Comparison of ENCODE assay signal across 23 cellular contexts in genomic region chr19:32624410-32624809, GRCh38. TPM values are rescaled to one million over a fixed set of nuclear protein-coding genes. Genes with fewer than 3 reads are reported as not detected.
DNase-seq lines count a peak whose midpoint lies in the region; ATAC-seq, FAIRE-seq and TF ChIP-seq lines count a peak whose summit lies in the region.
"Had no signal": no experiment of that assay in that cellular context is flagged by ENCODE, and none has a peak within 500 bp of the region (broad histone marks: within the 10 kb centered on the region; RNA-seq: fewer than 3 reads in every experiment).

No MANE protein-coding gene starts in this region.

- H3K9me1 ChIP-seq in K562 (ENCODE audit: control insufficient read depth, insufficient read depth, low read length): no peaks in the 10 kb centered on the region

- H3K36me3 ChIP-seq in K562 (ENCODE audit: control insufficient read depth, insufficient read depth, low read length): peaks cover 86% of the 10 kb centered on the region
- H3K36me3 ChIP-seq: SJCRH30 had no signal

- CTCF ChIA-PET in A549 (lab: Yijun Ruan, JAX) (interaction anchor here (0.6 to 1.8 kb wide), 8 partner anchors 15 to 155 kb away, joined by 3 to 5 read pairs (median 4); no protein-coding TSS in a partner anchor), K562 (lab: Yijun Ruan, JAX; ENCODE audit: low intra/inter-chr PET ratio) (no interaction called here)

- TF ChIP-seq RAD21 in A549 (conservative IDR thresholded peaks at IDR 0.05 in 1 of 2, IDR thresholded peaks at IDR 0.05 in 1 of 2) (no peak), Ishikawa (IDR thresholded peaks at IDR 0.05; ENCODE audit: low read depth) (no peak), K562 (CRISPR knock-in tag; conservative IDR thresholded peaks at IDR 0.05 in 1 of 2, IDR thresholded peaks at IDR 0.05 in 1 of 2) (no peak)

- POLR2A ChIA-PET in A549 (lab: Yijun Ruan, JAX): no interaction called here
- POLR2A ChIA-PET in K562 (lab: Yijun Ruan, JAX): no interaction called here

- no peaks in the 10 kb centered on the region for H3K79me2 ChIP-seq in K562 (ENCODE audit: control insufficient read depth, insufficient read depth, low read length)

- TF ChIP-seq POLR2A in A549 (IDR thresholded peaks at IDR 0.05; ENCODE audit: low read length) (no peak), K562 (conservative IDR thresholded peaks at IDR 0.05) (no peak)

- no peak overlapping the region for H3K27ac ChIP-seq in A549
- H3K27ac ChIP-seq in K562 (ENCODE audit: extremely low read depth, low read depth, low read length): no peak overlapping the region
- H3K27ac ChIP-seq: BLaER1, SJCRH30 had no signal

- H3K4me3 ChIP-seq in A549 (no peak overlapping the region), K562 (no peak overlapping the region), fibroblast of villous mesenchyme (ENCODE audit: low read depth, low read length) (no peak overlapping the region)
- H3K4me3 ChIP-seq: BLaER1, GM12878, MG63, SJCRH30 had no signal

- no peak for DNase-seq in A549 (ENCODE audit: low read depth in 1 of 2, low spot score in 1 of 2)
- no peak for DNase-seq in K562 (ENCODE audit: extremely low read depth in 1 of 4, low spot score in 3 of 4)
- peak; percentile 8 for DNase-seq in fibroblast of villous mesenchyme (ENCODE audit: low read depth)
- DNase-seq: Caco-2; CD4-positive, alpha-beta T cell; DND-41; H7; Kasumi-1; MG63; NCI-H1105; NCI-H2029 treated with DMSO at 0.1 percent for 48 hours; NCI-H226; NCI-H510A treated with DMSO at 0.1 percent for 48 hours; NCI-H748 treated with DMSO at 0.1 percent for 48 hours; SJCRH30; T-cell had no signal

- TF ChIP-seq EP300 in A549 (IDR thresholded peaks at IDR 0.05) (no peak), Ishikawa (IDR thresholded peaks at IDR 0.05; ENCODE audit: borderline replicate concordance) (no peak), K562 (IDR thresholded peaks at IDR 0.05; ENCODE audit: low read length) (no peak)

- intact Hi-C loops in K562 (cut with micrococcal nuclease): no loop called here

- no peak overlapping the region for H2AFZ ChIP-seq in K562 (ENCODE audit: low read depth, low read length)

- no peak for TF ChIP-seq CTCF in A549 (IDR thresholded peaks at IDR 0.05)
- no peak for TF ChIP-seq CTCF in K562 (IDR thresholded peaks at IDR 0.05 in 2 of 3, conservative IDR thresholded peaks at IDR 0.05 in 1 of 3; ENCODE audit: insufficient read depth in 2 of 3, low read depth in 1 of 3, low read length in 3 of 3)
- TF ChIP-seq CTCF in fibroblast of villous mesenchyme (IDR thresholded peaks at IDR 0.05; ENCODE audit: insufficient read depth, low read depth, low read length): no peak

- H3K4me1 ChIP-seq in A549: no peaks in the 10 kb centered on the region
- peaks cover 17 to 27% of the 10 kb centered on the region in 2 experiments; a peak in 4 of 5 replicates for H3K4me1 ChIP-seq in K562 (replicated peaks in 1 of 2; ENCODE audit: control insufficient read depth in 2 of 2, insufficient read depth in 2 of 2, low read length in 2 of 2)
- H3K4me1 ChIP-seq: Caco-2 had no signal

- no peaks in the 10 kb centered on the region for H3K27me3 ChIP-seq in K562 (ENCODE audit: control insufficient read depth in 2 of 2, insufficient read depth in 2 of 2, low read length in 2 of 2)
- H3K27me3 ChIP-seq: BLaER1, MG63, SJCRH30 had no signal

- FAIRE-seq in A549 (lab: Jason Lieb, UNC): peak; percentile 67
- FAIRE-seq in K562 (lab: Jason Lieb, UNC): no peak
- FAIRE-seq: GM12878 had no signal

- H3K4me2 ChIP-seq in A549 (no peak overlapping the region), K562 (ENCODE audit: insufficient read depth, low read length) (no peak overlapping the region)
- H3K4me2 ChIP-seq: BLaER1 had no signal

- ATAC-seq in A549 (no peak), K562 (no peak), HG03135 (IDR thresholded peaks at IDR 0.05; ENCODE audit: unreplicated experiment) (no peak), HG03045 (IDR thresholded peaks at IDR 0.05; ENCODE audit: unreplicated experiment) (no peak), HG03457 (IDR thresholded peaks at IDR 0.05; ENCODE audit: unreplicated experiment) (no peak)
- ATAC-seq: GM12878, Panc1, T-cell had no signal

- no TSS peak for BruUV-seq in K562 (replicated peaks; lab: Mats Ljungman, UMichigan)

- 92% methylated on average over 6 of the region's 6 CpGs for WGBS in A549 (ENCODE audit: missing lambda C conversion rate)
- 96% methylated on average over 6 of the region's 6 CpGs for WGBS in K562 (ENCODE audit: insufficient coverage, low coverage, missing lambda C conversion rate)

- H3K9me3 ChIP-seq in A549 (no peaks in the 10 kb centered on the region), K562 (replicated peaks; ENCODE audit: control insufficient read depth, insufficient read depth, low read depth, low read length) (no peaks in the 10 kb centered on the region)
- H3K9me3 ChIP-seq: BLaER1, Caco-2, MG63, SJCRH30 had no signal

- no peaks in the 10 kb centered on the region for H4K20me1 ChIP-seq in K562 (replicated peaks; ENCODE audit: control insufficient read depth, insufficient read depth, low read length)

- in situ Hi-C loops in K562 (cut with MboI): no loop called here

- H3K9ac ChIP-seq in K562 (ENCODE audit: insufficient read depth in 1 of 2, low read depth in 2 of 2, low read length in 2 of 2): no peak overlapping the region
- H3K9ac ChIP-seq: BLaER1 had no signal

RNA-seq across cellular contexts. Expression of gene PDCD5, which starts 43.4 kb away (rescaled TPM):
- polyA plus RNA-seq in A549 (2011; rRNA removed) (196 and 445 TPM in 2 replicates), A549 (2017; fragmentation: RNase III; extraction: RNeasy Plus Mini Kit Qiagen cat#74134 plus additional on column Dnase treatment) (511 to 662 TPM (median 549 TPM) in 3 replicates), K562 (2011; rRNA removed) (88.3 and 122 TPM in 2 replicates), K562 (2014; fragmentation: Illumina TruSeq; extraction: Trizol) (308 and 322 TPM in 2 replicates), K562 (2014; fragmentation: Nextera tagmentation; extraction: Ambion mirVana) (100 to 1,000 TPM; 136 to 185 TPM), K562 (2014; rRNA removed) (279 and 322 TPM in 2 replicates)
- 330 and 503 TPM in 2 replicates for polyA plus RNA-seq in A549 (2012; cell fraction: cytosol; rRNA removed)
- 114 and 173 TPM in 2 replicates for polyA plus RNA-seq in A549 (2012; cell fraction: nucleus; rRNA removed)
- polyA minus RNA-seq in A549 (2011; rRNA and poly(A)+ RNA removed): 16.9 and 22.2 TPM in 2 replicates
- total RNA-seq in K562 (2011; cell fraction: chromatin; rRNA removed; ENCODE audit: low replicate concordance): 45.7 and 91.9 TPM in 2 replicates
- total RNA-seq in K562 (2011; cell fraction: nucleolus; rRNA removed): 29.2 and 32.2 TPM in 2 replicates
- 60.5 and 91.6 TPM in 2 replicates for total RNA-seq in K562 (2011; cell fraction: nucleoplasm; rRNA removed)
- total RNA-seq in K562 (2014; rRNA removed) (303 and 310 TPM in 2 replicates), K562 (2014; rRNA removed; fragmentation: Illumina TruSeq; extraction: Trizol) (269 and 303 TPM in 2 replicates), K562 (2015; rRNA removed; fragmentation: Illumina TruSeq; extraction: Trizol) (305 TPM in 2 replicates), K562 (2021) (188 and 196 TPM in 2 replicates), fibroblast of villous mesenchyme (78.0 and 91.5 TPM in 2 replicates)
- polyA plus RNA-seq in K562 (2011; cell fraction: cytosol; rRNA removed): 55.9 and 73.1 TPM in 2 replicates
- polyA plus RNA-seq in K562 (2011; cell fraction: nucleus; rRNA removed): 87.4 and 131 TPM in 2 replicates
- 161 and 381 TPM in 2 replicates for polyA plus RNA-seq in K562 (2012)
- 42.9 and 46.1 TPM in 2 replicates for polyA minus RNA-seq in K562 (2011; rRNA and poly(A)+ RNA removed)
- polyA minus RNA-seq in K562 (2011; cell fraction: cytosol; rRNA and poly(A)+ RNA removed): 39.9 and 64.4 TPM in 2 replicates
- polyA minus RNA-seq in K562 (2011; cell fraction: nucleus; rRNA and poly(A)+ RNA removed): 17.5 and 34.4 TPM in 2 replicates

RNA-seq across cellular contexts. Expression of gene ANKRD27, which starts 50.6 kb away (rescaled TPM):
- 60.8 and 62.1 TPM in 2 replicates for polyA plus RNA-seq in A549 (2011; rRNA removed)
- 28.2 and 30.5 TPM in 2 replicates for polyA plus RNA-seq in A549 (2012; cell fraction: cytosol; rRNA removed)
- polyA plus RNA-seq in A549 (2012; cell fraction: nucleus; rRNA removed): 38.1 and 46.2 TPM in 2 replicates
- polyA plus RNA-seq in A549 (2017; fragmentation: RNase III; extraction: RNeasy Plus Mini Kit Qiagen cat#74134 plus additional on column Dnase treatment): 23.1 to 23.7 TPM (median 23.1 TPM) in 3 replicates
- 58.2 and 61.0 TPM in 2 replicates for polyA minus RNA-seq in A549 (2011; rRNA and poly(A)+ RNA removed)
- 164 and 173 TPM in 2 replicates for total RNA-seq in K562 (2011; cell fraction: chromatin; rRNA removed; ENCODE audit: low replicate concordance)
- 94.1 and 96.4 TPM in 2 replicates for total RNA-seq in K562 (2011; cell fraction: nucleolus; rRNA removed)
- total RNA-seq in K562 (2011; cell fraction: nucleoplasm; rRNA removed): 75.4 and 97.2 TPM in 2 replicates
- 42.2 and 48.9 TPM in 2 replicates for total RNA-seq in K562 (2014; rRNA removed)
- total RNA-seq in K562 (2014; rRNA removed; fragmentation: Illumina TruSeq; extraction: Trizol): 52.4 and 56.9 TPM in 2 replicates
- 64.0 and 66.2 TPM in 2 replicates for total RNA-seq in K562 (2015; rRNA removed; fragmentation: Illumina TruSeq; extraction: Trizol)
- 71.3 and 74.0 TPM in 2 replicates for total RNA-seq in K562 (2021)
- polyA plus RNA-seq in K562 (2011; rRNA removed): 61.4 and 67.2 TPM in 2 replicates
- polyA plus RNA-seq in K562 (2011; cell fraction: cytosol; rRNA removed): 35.5 and 45.2 TPM in 2 replicates
- polyA plus RNA-seq in K562 (2011; cell fraction: nucleus; rRNA removed): 59.3 and 73.4 TPM in 2 replicates
- polyA plus RNA-seq in K562 (2012): 52.4 and 57.0 TPM in 2 replicates
- polyA plus RNA-seq in K562 (2014; fragmentation: Illumina TruSeq; extraction: Trizol): 54.3 and 60.2 TPM in 2 replicates
- polyA plus RNA-seq in K562 (2014; fragmentation: Nextera tagmentation; extraction: Ambion mirVana): 1 to 10 TPM; 5.3 to 7.2 TPM
- 46.7 and 54.2 TPM in 2 replicates for polyA plus RNA-seq in K562 (2014; rRNA removed)
- 97.7 and 99.1 TPM in 2 replicates for polyA minus RNA-seq in K562 (2011; rRNA and poly(A)+ RNA removed)
- 33.7 and 42.9 TPM in 2 replicates for polyA minus RNA-seq in K562 (2011; cell fraction: cytosol; rRNA and poly(A)+ RNA removed)
- polyA minus RNA-seq in K562 (2011; cell fraction: nucleus; rRNA and poly(A)+ RNA removed): 35.9 and 75.0 TPM in 2 replicates
- 25.8 and 37.1 TPM in 2 replicates for total RNA-seq in fibroblast of villous mesenchyme

RNA-seq across cellular contexts. Expression of gene RGS9BP, which starts 51.2 kb away (rescaled TPM):
- polyA plus RNA-seq in A549 (2011; rRNA removed): 0.17 and 0.20 TPM in 2 replicates
- 0.20 and 0.32 TPM in 2 replicates for polyA plus RNA-seq in A549 (2012; cell fraction: cytosol; rRNA removed)
- polyA plus RNA-seq in A549 (2012; cell fraction: nucleus; rRNA removed): 0.20 and 0.29 TPM in 2 replicates
- 0.30 to 0.46 TPM (median 0.41 TPM) in 3 replicates for polyA plus RNA-seq in A549 (2017; fragmentation: RNase III; extraction: RNeasy Plus Mini Kit Qiagen cat#74134 plus additional on column Dnase treatment)
- 0.24 and 0.41 TPM in 2 replicates for polyA minus RNA-seq in A549 (2011; rRNA and poly(A)+ RNA removed)
- 0.14 and 0.72 TPM in 2 replicates for total RNA-seq in K562 (2011; cell fraction: chromatin; rRNA removed; ENCODE audit: low replicate concordance)
- 0.83 and 1.7 TPM in 2 replicates for total RNA-seq in K562 (2011; cell fraction: nucleolus; rRNA removed)
- 0.61 and 0.66 TPM in 2 replicates for total RNA-seq in K562 (2011; cell fraction: nucleoplasm; rRNA removed)
- 1.3 and 1.5 TPM in 2 replicates for total RNA-seq in K562 (2014; rRNA removed)
- 0.41 and 0.58 TPM in 2 replicates for total RNA-seq in K562 (2014; rRNA removed; fragmentation: Illumina TruSeq; extraction: Trizol)
- total RNA-seq in K562 (2015; rRNA removed; fragmentation: Illumina TruSeq; extraction: Trizol): 0.83 and 1.1 TPM in 2 replicates
- 1.2 TPM in 2 replicates for total RNA-seq in K562 (2021)
- 0.24 and 0.31 TPM in 2 replicates for polyA plus RNA-seq in K562 (2011; rRNA removed)
- 0.21 and 0.58 TPM in 2 replicates for polyA plus RNA-seq in K562 (2011; cell fraction: cytosol; rRNA removed)
- polyA plus RNA-seq in K562 (2011; cell fraction: nucleus; rRNA removed): 0.37 and 0.40 TPM in 2 replicates
- polyA plus RNA-seq in K562 (2012): 0.57 and 0.64 TPM in 2 replicates
- polyA plus RNA-seq in K562 (2014; fragmentation: Illumina TruSeq; extraction: Trizol): 0.28 and 0.47 TPM in 2 replicates
- under 1 TPM; 0.03 to 0.04 TPM for polyA plus RNA-seq in K562 (2014; fragmentation: Nextera tagmentation; extraction: Ambion mirVana)
- polyA plus RNA-seq in K562 (2014; rRNA removed): 0.49 and 1.2 TPM in 2 replicates
- 0.33 and 0.42 TPM in 2 replicates for polyA minus RNA-seq in K562 (2011; rRNA and poly(A)+ RNA removed)
- polyA minus RNA-seq in K562 (2011; cell fraction: cytosol; rRNA and poly(A)+ RNA removed): 0.67 TPM in 1 of 2 replicates, not detected in the other
- polyA minus RNA-seq in K562 (2011; cell fraction: nucleus; rRNA and poly(A)+ RNA removed): 0.67 and 1.00 TPM in 2 replicates
- total RNA-seq in fibroblast of villous mesenchyme: 0.32 and 0.86 TPM in 2 replicates

Comparison
In these comparisons a context has a peak if more than half of its experiments do, and no peak if none do; other contexts are left out.
1. Of the 35 proteins assayed by ChIP-seq in both K562 and A549: peak only in K562: none; only in A549: none; in both: CEBPB; in neither: 34.